In genomic region chr1:160567858-160568682, GRCh38 we compare ENCODE assay signal across 8 cellular contexts.
A peak's percentile ranks its signal among the peaks of the same experiment; 100 is the strongest.
DNase-seq lines count a peak whose midpoint lies in the region; ATAC-seq and TF ChIP-seq lines count a peak whose summit lies in the region.

No MANE protein-coding gene starts in this region.

- POLR2A ChIA-PET in RWPE1 (lab: Yijun Ruan, JAX; ENCODE audit: low non-redundant PET), result no interaction called here

- CTCF ChIA-PET in RWPE1 (lab: Yijun Ruan, JAX), result interaction anchor here (0.6 kb wide), 1 partner anchor 436 kb away, joined by 3 read pairs; no protein-coding TSS in a partner anchor

- no peak for TF ChIP-seq CTCF in RWPE1 (conservative IDR thresholded peaks at IDR 0.05; ENCODE audit: low read depth)

- H3K27ac ChIP-seq in RWPE1, result no peak overlapping the region

- DNase-seq in activated CD4-positive, alpha-beta T cell treated with anti-CD3 and anti-CD28 coated beads for 48 hours, result peak; percentile 76
- peak; percentile 21 for DNase-seq in effector CD8-positive, alpha-beta T cell (lab: John Stamatoyannopoulos, UW)
- DNase-seq in stimulated activated CD8-positive, alpha-beta memory T cell treated with anti-CD3 and anti-CD28 coated beads, Interleukin-4, amount 100 ng/mL, for 48 hours, result peak; percentile 74
- DNase-seq in SW480 (ENCODE audit: low spot score), result no peak
- no peak for DNase-seq in RWPE1 (ENCODE audit: low spot score)

- ATAC-seq in HG02678 (IDR thresholded peaks at IDR 0.05; ENCODE audit: unreplicated experiment) (peak; percentile 55), HG02981 (IDR thresholded peaks at IDR 0.05; ENCODE audit: unreplicated experiment) (no peak), HG02885 (IDR thresholded peaks at IDR 0.05; ENCODE audit: poor library complexity, unreplicated experiment) (no peak)

Comparison
In these comparisons a context has a peak if more than half of its experiments do, and no peak if none do; other contexts are left out.
1. DNase-seq: peak in activated CD4-positive, alpha-beta T cell treated with anti-CD3 and anti-CD28 coated beads for 48 hours (single experiment), effector CD8-positive, alpha-beta T cell (single experiment) and stimulated activated CD8-positive, alpha-beta memory T cell treated with anti-CD3 and anti-CD28 coated beads, Interleukin-4, amount 100 ng/mL, for 48 hours (single experiment); none in SW480 (single experiment) and RWPE1 (single experiment).